8 cellular contexts compared by ENCODE assay signal in genomic region chr9:114898741-114899140, GRCh38. TPM values are rescaled to one million over a fixed set of nuclear protein-coding genes. Genes with fewer than 3 reads are reported as not detected.
DNase-seq lines count a peak whose midpoint lies in the region; ATAC-seq and TF ChIP-seq lines count a peak whose summit lies in the region.

No MANE protein-coding gene starts in this region.

- no peak overlapping the region for H4K91ac ChIP-seq in neuronal stem cell (ENCODE audit: low read depth, low read length, poor library complexity)

- H4K8ac ChIP-seq in neuronal stem cell (ENCODE audit: low read depth, low read length) = no peak overlapping the region

- TF ChIP-seq CTCF in lower lobe of right lung (IDR thresholded peaks at IDR 0.05) (no peak), upper lobe of right lung (IDR thresholded peaks at IDR 0.05) (no peak), vagina (IDR thresholded peaks at IDR 0.05) (no peak)

- no peak overlapping the region for H2AK5ac ChIP-seq in neuronal stem cell (ENCODE audit: low read depth, low read length)

- H3K4me1 ChIP-seq in lower lobe of right lung = peaks cover 30% of the 10 kb centered on the region
- peaks cover 33% of the 10 kb centered on the region for H3K4me1 ChIP-seq in upper lobe of right lung
- H3K4me1 ChIP-seq in neuronal stem cell (ENCODE audit: control insufficient read depth in 2 of 2, insufficient read depth in 1 of 2, low read depth in 1 of 2, low read length in 2 of 2) = peaks cover 5 to 17% of the 10 kb centered on the region in 2 donors
- H3K4me1 ChIP-seq in vagina = peaks cover 13% of the 10 kb centered on the region

- no peak overlapping the region for H3K9ac ChIP-seq in neuronal stem cell (ENCODE audit: low read depth, low read length, poor library complexity)

- 0 out of 2 replicates have a peak, but pooled peaks cover 8% of the 10 kb centered on the region for H3K36me3 ChIP-seq in KOPT-K1 (ENCODE audit: insufficient read depth, low read length)
- no peaks in the 10 kb centered on the region for H3K36me3 ChIP-seq in lower lobe of right lung
- no peaks in the 10 kb centered on the region for H3K36me3 ChIP-seq in upper lobe of right lung
- H3K36me3 ChIP-seq in neuronal stem cell (replicated peaks in 1 of 2; ENCODE audit: control insufficient read depth in 2 of 2, insufficient read depth in 2 of 2, low read length in 2 of 2) = no peaks in the 10 kb centered on the region
- no peaks in the 10 kb centered on the region for H3K36me3 ChIP-seq in vagina

- no peak overlapping the region for H3K4ac ChIP-seq in neuronal stem cell (ENCODE audit: low read length)

- DNase-seq in activated CD8-positive, alpha-beta memory T cell treated with anti-CD3 and anti-CD28 coated beads for 4 hours (ENCODE audit: low read depth in 2 of 2) = peak; percentile 45 to 65
- DNase-seq in lower lobe of right lung (peak; percentile 67), upper lobe of right lung (no peak), GOT3 (lab: John Stamatoyannopoulos, UW) (no peak), neuronal stem cell (ENCODE audit: low spot score) (no peak), vagina (ENCODE audit: extremely low spot score in 2 of 2) (no peak)

- no CpG with 5 or more reads among the region's 9 CpGs for WGBS in neuronal stem cell (ENCODE audit: extremely low coverage in 2 of 2, insufficient read length in 2 of 2, insufficient replicate concordance in 1 of 2), 2 donors

- no peak overlapping the region for H2BK5ac ChIP-seq in neuronal stem cell (ENCODE audit: low read length)

- intact Hi-C loops in lower lobe of right lung (cut with DNase I) = no loop called here
- intact Hi-C loops in upper lobe of right lung (cut with DNase I) = no loop called here
- intact Hi-C loops in vagina (cut with DNase I) = no loop called here

- peak overlapping the region; percentile 41 for H3K27ac ChIP-seq in KOPT-K1 (ENCODE audit: low read depth, low read length, poor library complexity, severe bottlenecking)
- H3K27ac ChIP-seq in lower lobe of right lung = no peak overlapping the region
- no peak overlapping the region for H3K27ac ChIP-seq in upper lobe of right lung
- H3K27ac ChIP-seq in neuronal stem cell (replicated peaks; ENCODE audit: low read length) = no peak overlapping the region
- no peak overlapping the region for H3K27ac ChIP-seq in vagina

- no peak overlapping the region for H2BK15ac ChIP-seq in neuronal stem cell (ENCODE audit: low read length)

- no peak overlapping the region for H2AFZ ChIP-seq in neuronal stem cell (ENCODE audit: low read length)

- H3K27me3 ChIP-seq in lower lobe of right lung (ENCODE audit: low read depth) (no peaks in the 10 kb centered on the region), upper lobe of right lung (no peaks in the 10 kb centered on the region), neuronal stem cell (ENCODE audit: control insufficient read depth in 3 of 3, insufficient read depth in 3 of 3, low read depth in 1 of 3, low read length in 3 of 3) (peaks cover 0 to 2% (median 0%) of the 10 kb centered on the region in 3 experiments), vagina (no peaks in the 10 kb centered on the region)

- H3K4me3 ChIP-seq in lower lobe of right lung (no peak overlapping the region), upper lobe of right lung (no peak overlapping the region), neuronal stem cell (ENCODE audit: low read length in 2 of 2) (no peak overlapping the region), vagina (no peak overlapping the region)

- H3K4me2 ChIP-seq in neuronal stem cell (ENCODE audit: insufficient read depth, low read length, poor library complexity, severe bottlenecking) = no peak overlapping the region

- no peak overlapping the region for H3K18ac ChIP-seq in neuronal stem cell (ENCODE audit: low read length)

- H2BK12ac ChIP-seq in neuronal stem cell (ENCODE audit: low read length) = no peak overlapping the region

- H3K23ac ChIP-seq in neuronal stem cell (ENCODE audit: low read depth, low read length, poor library complexity) = no peak overlapping the region

- H3K14ac ChIP-seq in neuronal stem cell (ENCODE audit: low read length) = no peak overlapping the region

- TF ChIP-seq POLR2A in vagina (IDR thresholded peaks at IDR 0.05) = no peak

- H3K79me1 ChIP-seq in neuronal stem cell (ENCODE audit: low read depth, low read length) = no peaks in the 10 kb centered on the region

- no peaks in the 10 kb centered on the region for H3K9me3 ChIP-seq in KOPT-K1 (ENCODE audit: insufficient read depth, low read length, poor library complexity, severe bottlenecking)
- no peaks in the 10 kb centered on the region for H3K9me3 ChIP-seq in lower lobe of right lung
- H3K9me3 ChIP-seq in upper lobe of right lung = no peaks in the 10 kb centered on the region
- no peaks in the 10 kb centered on the region for H3K9me3 ChIP-seq in neuronal stem cell (replicated peaks in 1 of 2; ENCODE audit: control insufficient read depth in 2 of 2, insufficient read depth in 1 of 2, low read depth in 1 of 2, low read length in 2 of 2)
- H3K9me3 ChIP-seq in vagina = no peaks in the 10 kb centered on the region

- ATAC-seq in GM19324 (IDR thresholded peaks at IDR 0.05; ENCODE audit: low FRiP score, unreplicated experiment) (peak; percentile 75), lower lobe of right lung (peak; percentile 57 to 74), upper lobe of right lung (peak; percentile 68)

- H2BK120ac ChIP-seq in neuronal stem cell (ENCODE audit: low read depth, low read length) = no peak overlapping the region

RNA-seq across cellular contexts. Expression of gene TNFSF8, which starts 31.6 kb away (rescaled TPM):
- total RNA-seq in lower lobe of right lung (3.5 TPM), upper lobe of right lung (3.8 TPM), vagina (4.2 TPM)
- polyA plus RNA-seq in neuronal stem cell (2013, experiment 1 of 2) = not detected
- not detected for polyA plus RNA-seq in neuronal stem cell (2013, experiment 2 of 2)

Comparison
In these comparisons a context has a peak if more than half of its experiments do, and no peak if none do; other contexts are left out.
1. DNase-seq: peak in activated CD8-positive, alpha-beta memory T cell treated with anti-CD3 and anti-CD28 coated beads for 4 hours (2 of 2) and lower lobe of right lung (single experiment); none in upper lobe of right lung (single experiment), GOT3 (single experiment), neuronal stem cell (single experiment) and vagina (0 of 2).
2. Peak in every context shown above with its lines, with median percentiles within 50 percentile points of each other: ATAC-seq.